1 cellular context compared by ENCODE assay signal in genomic region chr9:85117831-85118230, GRCh38.
TF ChIP-seq lines count a peak whose summit lies in the region.

No MANE protein-coding gene starts in this region.

TF ChIP-seq in HEK293, 187 proteins besides CTCF, POLR2A, EP300 and RAD21 (continued from another document):
- TF ChIP-seq PRDM6 (tag by site-specific recombination; IDR thresholded peaks at IDR 0.05) (0 out of 2 replicates have a peak, but pooled peaks have one; percentile 21), ZNF274 (IDR thresholded peaks at IDR 0.05; ENCODE audit: low read length) (no peak), ZNF274 (tag by site-specific recombination; IDR thresholded peaks at IDR 0.05; ENCODE audit: borderline replicate concordance) (no peak), ZNF23 (tag by site-specific recombination; IDR thresholded peaks at IDR 0.05; ENCODE audit: borderline replicate concordance) (no peak), ZBTB48 (tag by site-specific recombination; IDR thresholded peaks at IDR 0.05) (no peak), ZNF398 (tag by site-specific recombination; IDR thresholded peaks at IDR 0.05) (no peak), FEZF1 (tag by site-specific recombination; IDR thresholded peaks at IDR 0.05) (peak; percentile 60), ZBTB17 (tag by site-specific recombination; IDR thresholded peaks at IDR 0.05) (no peak), ZNF629 (tag by site-specific recombination; IDR thresholded peaks at IDR 0.05) (peak; percentile 10; the same call in 1 of the 2 replicates), HIC1 (tag by site-specific recombination; IDR thresholded peaks at IDR 0.05) (peak; percentile 45; the same call in 1 of the 2 replicates), SCRT2 (tag by site-specific recombination; IDR thresholded peaks at IDR 0.05) (no peak), ZSCAN18 (tag by site-specific recombination; IDR thresholded peaks at IDR 0.05) (no peak), ZNF114 (tag by site-specific recombination; IDR thresholded peaks at IDR 0.05) (no peak), ZBTB10 (tag by site-specific recombination; IDR thresholded peaks at IDR 0.05) (no peak), KLF16 (tag by site-specific recombination; IDR thresholded peaks at IDR 0.05) (no peak), TCF7L2 (IDR thresholded peaks at IDR 0.05; ENCODE audit: borderline replicate concordance, low read depth, low read length) (no peak), ZNF37A (tag by site-specific recombination; IDR thresholded peaks at IDR 0.05) (no peak), ZNF394 (tag by site-specific recombination; IDR thresholded peaks at IDR 0.05; ENCODE audit: borderline replicate concordance) (no peak), ZNF404 (tag by site-specific recombination; IDR thresholded peaks at IDR 0.05) (no peak), KLF9 (tag by site-specific recombination; IDR thresholded peaks at IDR 0.05; ENCODE audit: low read depth) (no peak), ZNF341 (tag by site-specific recombination; IDR thresholded peaks at IDR 0.05; ENCODE audit: low read depth) (peak; percentile 89), IKZF3 (tag by site-specific recombination; IDR thresholded peaks at IDR 0.05) (no peak), ZNF791 (tag by site-specific recombination; IDR thresholded peaks at IDR 0.05) (no peak), ZNF530 (tag by site-specific recombination; IDR thresholded peaks at IDR 0.05; ENCODE audit: low read depth) (no peak), ZNF501 (tag by site-specific recombination; IDR thresholded peaks at IDR 0.05) (no peak)
